Comparison of ENCODE assay signal across 21 cellular contexts in the genomic region with DNA sequence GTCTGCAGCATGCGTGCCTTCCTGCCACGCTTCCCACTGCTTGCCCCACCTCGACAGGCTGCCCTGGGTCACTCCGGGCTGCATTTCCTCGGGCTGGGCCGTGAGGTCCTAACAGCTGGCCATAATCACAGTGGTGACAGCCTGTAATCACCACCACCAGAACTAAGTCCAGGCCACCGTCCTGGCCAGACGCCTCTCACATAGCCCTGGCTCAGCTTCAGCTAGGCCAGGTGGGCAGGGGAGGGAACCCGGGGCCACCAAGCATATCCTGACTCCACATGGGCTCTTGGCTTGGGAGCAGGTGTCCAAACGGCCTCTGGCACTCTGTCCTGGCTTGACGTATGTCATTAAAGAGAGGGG.
"Had no signal": no experiment of that assay in that cellular context is flagged by ENCODE, and none has a peak within 500 bp of the region (broad histone marks: within the 10 kb centered on the region; RNA-seq: fewer than 3 reads in every experiment).

No MANE protein-coding gene starts in this region.

- H3K27me3 Mint-ChIP-seq: activated CD4-positive, alpha-beta T cell treated with anti-CD3 and anti-CD28 coated beads, Interleukin-2, amount 10 ng/mL, durations not matched to agents 24 days and 14 days; activated T-cell treated with anti-CD3 and anti-CD28 coated beads, Interleukin-2, amount 50 U/mL, for 24 hours; stimulated activated naive CD8-positive, alpha-beta T cell treated with anti-CD3 and anti-CD28 coated beads, Interleukin-15, Interleukin-2, amounts not matched to agents 100 ng/mL and 50 ng/mL, for 24 hours had no signal

- ATAC-seq: activated CD8-positive, alpha-beta T cell treated with anti-CD3 and anti-CD28 coated beads, Interleukin-2, amount 10 ng/mL, durations not matched to agents 7 days and 5 days; left lung had no signal

- H2AFZ ChIP-seq: parathyroid adenoma had no signal

- H3K4me3 Mint-ChIP-seq: activated CD4-positive, alpha-beta T cell treated with anti-CD3 and anti-CD28 coated beads, Interleukin-2, amount 10 ng/mL, durations not matched to agents 24 days and 14 days; activated CD8-positive, alpha-beta T cell treated with anti-CD3 and anti-CD28 coated beads, Interleukin-2, amount 10 ng/mL, durations not matched to agents 7 days and 5 days; activated naive CD8-positive, alpha-beta T cell treated with anti-CD3 and anti-CD28 coated beads, Interleukin-2, amount 10 ng/mL, durations not matched to agents 7 days and 5 days; activated T-cell treated with anti-CD3 and anti-CD28 coated beads, Interleukin-2, amount 50 U/mL, for 24 hours; central memory CD8-positive, alpha-beta T cell; dendritic cell treated with granulocyte-macrophage colony-stimulating factor and Interleukin-4, amounts not matched to agents 40 ng/mL and 50 ng/mL, for 4 days; natural killer cell; stimulated activated naive CD8-positive, alpha-beta T cell treated with anti-CD3 and anti-CD28 coated beads, Interleukin-15, Interleukin-2, amounts not matched to agents 100 ng/mL and 50 ng/mL, for 24 hours had no signal

- H3K27ac Mint-ChIP-seq: activated CD4-positive, alpha-beta T cell treated with anti-CD3 and anti-CD28 coated beads, Interleukin-2, amount 10 ng/mL, durations not matched to agents 24 days and 14 days; activated CD8-positive, alpha-beta T cell treated with anti-CD3 and anti-CD28 coated beads, Interleukin-2, amount 10 ng/mL, durations not matched to agents 7 days and 5 days; activated naive CD8-positive, alpha-beta T cell treated with anti-CD3 and anti-CD28 coated beads, Interleukin-2, amount 10 ng/mL, durations not matched to agents 7 days and 5 days; activated T-cell treated with anti-CD3 and anti-CD28 coated beads, Interleukin-2, amount 50 U/mL, for 24 hours; activated T-helper 2 cell treated with anti-CD3 and anti-CD28 coated beads, Interferon-gamma antibody, Interleukin-2, Interleukin-4, amounts not matched to agents 10 μg/mL and 5 μg/mL and 100 μg/mL, durations not matched to agents 14 hours and 24 hours and 36 hours; dendritic cell treated with granulocyte-macrophage colony-stimulating factor and Interleukin-4, amounts not matched to agents 40 ng/mL and 50 ng/mL, for 4 days; stimulated activated naive CD8-positive, alpha-beta T cell treated with anti-CD3 and anti-CD28 coated beads, Interleukin-15, Interleukin-2, amounts not matched to agents 100 ng/mL and 50 ng/mL, for 24 hours had no signal

- H3K9ac ChIP-seq: parathyroid adenoma had no signal

- H3K4me1 ChIP-seq: left lung, parathyroid adenoma, transverse colon had no signal

- H3K9me3 Mint-ChIP-seq: activated CD4-positive, alpha-beta T cell treated with anti-CD3 and anti-CD28 coated beads, Interleukin-2, amount 10 ng/mL, durations not matched to agents 24 days and 14 days; activated naive CD8-positive, alpha-beta T cell treated with anti-CD3 and anti-CD28 coated beads, Interleukin-2, amount 10 ng/mL, durations not matched to agents 7 days and 5 days; activated T-cell treated with anti-CD3 and anti-CD28 coated beads, Interleukin-2, amount 50 U/mL, for 24 hours; activated T-helper 2 cell treated with anti-CD3 and anti-CD28 coated beads, Interferon-gamma antibody, Interleukin-2, Interleukin-4, amounts not matched to agents 10 μg/mL and 5 μg/mL and 100 μg/mL, durations not matched to agents 14 hours and 24 hours and 36 hours; central memory CD8-positive, alpha-beta T cell; dendritic cell treated with granulocyte-macrophage colony-stimulating factor and Interleukin-4, amounts not matched to agents 40 ng/mL and 50 ng/mL, for 4 days; natural killer cell; stimulated activated naive CD8-positive, alpha-beta T cell treated with anti-CD3 and anti-CD28 coated beads, Interleukin-15, Interleukin-2, amounts not matched to agents 100 ng/mL and 50 ng/mL, for 24 hours had no signal

- H3K4me1 Mint-ChIP-seq: activated CD4-positive, alpha-beta T cell treated with anti-CD3 and anti-CD28 coated beads, Interleukin-2, amount 10 ng/mL, durations not matched to agents 24 days and 14 days; activated naive CD8-positive, alpha-beta T cell treated with anti-CD3 and anti-CD28 coated beads, Interleukin-2, amount 10 ng/mL, durations not matched to agents 7 days and 5 days; natural killer cell had no signal

- H3K9me3 ChIP-seq: esophagus squamous epithelium, left lung, neutrophil, transverse colon, vagina had no signal

- H3K36me3 Mint-ChIP-seq: activated naive CD8-positive, alpha-beta T cell treated with anti-CD3 and anti-CD28 coated beads, Interleukin-2, amount 10 ng/mL, durations not matched to agents 7 days and 5 days; natural killer cell had no signal

- H3K27ac ChIP-seq: brain microvascular endothelial cell, esophagus squamous epithelium, left lung, neutrophil, parathyroid adenoma, transverse colon, vagina had no signal

- DNase-seq: activated CD4-positive, alpha-beta T cell treated with anti-CD3 and anti-CD28 coated beads, Interleukin-2, amount 10 ng/mL, durations not matched to agents 24 days and 14 days; activated CD8-positive, alpha-beta T cell treated with anti-CD3 and anti-CD28 coated beads, Interleukin-2, amount 10 ng/mL, durations not matched to agents 7 days and 5 days; activated naive CD4-positive, alpha-beta T cell treated with Interleukin-2 at 50 U/mL for 16 hours; activated naive CD8-positive, alpha-beta T cell treated with anti-CD3 and anti-CD28 coated beads, Interleukin-2, amount 10 ng/mL, durations not matched to agents 7 days and 5 days; activated T-cell treated with anti-CD3 and anti-CD28 coated beads, Interleukin-2, amount 50 U/mL, for 24 hours; brain microvascular endothelial cell; effector CD8-positive, alpha-beta T cell; esophagus squamous epithelium; left lung; natural killer cell; stimulated activated CD4-positive, alpha-beta T cell treated with anti-CD3 and anti-CD28 coated beads, Interleukin-12 subunit alpha, Interleukin-12 subunit beta, amount 100 ng/mL, for 4 hours; stimulated activated CD4-positive, alpha-beta T cell treated with anti-CD3 and anti-CD28 coated beads, Interleukin-1b, Interleukin-23, amount 100 ng/mL, for 48 hours; T1000; transverse colon had no signal

- H3K4me3 ChIP-seq: esophagus squamous epithelium, left lung, transverse colon, vagina had no signal

- H3K27me3 ChIP-seq: brain microvascular endothelial cell, esophagus squamous epithelium, left lung, neutrophil, transverse colon, vagina had no signal

- H3K36me3 ChIP-seq: brain microvascular endothelial cell, esophagus squamous epithelium, left lung, neutrophil, transverse colon, vagina had no signal
